ENCODE assay signal across 23 cellular contexts in genomic region chr19:38385804-38386257, GRCh38. TPM values are rescaled to one million over a fixed set of nuclear protein-coding genes. Genes with fewer than 3 reads are reported as not detected.
DNase-seq lines count a peak whose midpoint lies in the region; ATAC-seq and TF ChIP-seq lines count a peak whose summit lies in the region.
"Had no signal": no experiment of that assay in that cellular context is flagged by ENCODE, and none has a peak within 500 bp of the region (broad histone marks: within the 10 kb centered on the region; RNA-seq: fewer than 3 reads in every experiment).

No MANE protein-coding gene starts in this region.

- TF ChIP-seq CTCF in GM13977 (IDR thresholded peaks at IDR 0.05; ENCODE audit: extremely low read depth, insufficient read depth, missing control alignments): no peak
- no peak for TF ChIP-seq CTCF in natural killer cell (IDR thresholded peaks at IDR 0.05)

- H3K4me3 Mint-ChIP-seq in activated CD4-positive, alpha-beta memory T cell treated with anti-CD3 and anti-CD28 coated beads for 36 hours: no peak overlapping the region
- no peak overlapping the region for H3K4me3 Mint-ChIP-seq in activated CD4-positive, alpha-beta memory T cell treated with anti-CD3 and anti-CD28 coated beads, Interleukin-2, amount 10 ng/mL, durations not matched to agents 7 days and 5 days
- H3K4me3 Mint-ChIP-seq in dendritic cell treated with granulocyte-macrophage colony-stimulating factor and Interleukin-4, amounts not matched to agents 40 ng/mL and 50 ng/mL, for 4 days: peak overlapping the region; percentile 11
- H3K4me3 Mint-ChIP-seq in natural killer cell: peak overlapping the region; percentile 56

- in situ Hi-C loops in GM13977 (cut with MboI; ENCODE audit: low pct_unique_long_range_greater_than_20kb, low sequenced_read_pairs, unreplicated experiment): no loop called here

- H3K4me1 Mint-ChIP-seq in activated CD4-positive, alpha-beta memory T cell treated with anti-CD3 and anti-CD28 coated beads for 36 hours (ENCODE audit: low read depth): peaks cover 23% of the 10 kb centered on the region
- peaks cover 31% of the 10 kb centered on the region for H3K4me1 Mint-ChIP-seq in activated CD4-positive, alpha-beta memory T cell treated with anti-CD3 and anti-CD28 coated beads, Interleukin-2, amount 10 ng/mL, durations not matched to agents 7 days and 5 days
- peaks cover 34% of the 10 kb centered on the region for H3K4me1 Mint-ChIP-seq in dendritic cell treated with granulocyte-macrophage colony-stimulating factor and Interleukin-4, amounts not matched to agents 40 ng/mL and 50 ng/mL, for 4 days (ENCODE audit: low read depth)
- H3K4me1 Mint-ChIP-seq in natural killer cell: peaks cover 12 to 19% of the 10 kb centered on the region in 2 donors

- CTCF ChIA-PET in activated CD4-positive, alpha-beta memory T cell treated with anti-CD3 and anti-CD28 coated beads for 36 hours (lab: Charles Lee): interaction anchor here (1.7 to 2.5 kb wide), 2 partner anchors 11 to 17 kb away, joined by 5 to 8 read pairs; partner anchors contain the start of genes FAM98C and PSMD8
- CTCF ChIA-PET in activated CD4-positive, alpha-beta memory T cell treated with anti-CD3 and anti-CD28 coated beads, Interleukin-2, amount 10 ng/mL, durations not matched to agents 7 days and 5 days (lab: Charles Lee): interaction anchor here (2.2 kb wide), 1 partner anchor 142 kb away, joined by 6 read pairs; no protein-coding TSS in a partner anchor

- ATAC-seq in natural killer cell: peak in 1 of 3 donors; percentile 9
- ATAC-seq in HG03571 (IDR thresholded peaks at IDR 0.05; ENCODE audit: unreplicated experiment): no peak
- ATAC-seq: Right ventricle myocardium inferior, T-cell had no signal

- peak; percentile 41 for DNase-seq in activated CD4-positive, alpha-beta memory T cell treated with anti-CD3 and anti-CD28 coated beads for 36 hours
- DNase-seq in activated CD4-positive, alpha-beta memory T cell treated with anti-CD3 and anti-CD28 coated beads, Interleukin-2, amount 10 ng/mL, durations not matched to agents 7 days and 5 days: no peak
- DNase-seq in GM13977 (ENCODE audit: low spot score): peak; percentile 58
- no peak for DNase-seq in natural killer cell
- no peak for DNase-seq in A172 (ENCODE audit: low spot score)
- DNase-seq in AG08395 (ENCODE audit: low spot score): no peak
- DNase-seq: amniotic stem cell; CD8-positive, alpha-beta memory T cell; EL; esophagus squamous epithelium; HCEC 1CT; Karpas-422; NCI-H1092 treated with DMSO at 0.1 percent for 48 hours; thyroid gland had no signal

- no peak overlapping the region for H3K27ac Mint-ChIP-seq in activated CD4-positive, alpha-beta memory T cell treated with anti-CD3 and anti-CD28 coated beads for 36 hours
- no peak overlapping the region for H3K27ac Mint-ChIP-seq in activated CD4-positive, alpha-beta memory T cell treated with anti-CD3 and anti-CD28 coated beads, Interleukin-2, amount 10 ng/mL, durations not matched to agents 7 days and 5 days
- H3K27ac Mint-ChIP-seq in dendritic cell treated with granulocyte-macrophage colony-stimulating factor and Interleukin-4, amounts not matched to agents 40 ng/mL and 50 ng/mL, for 4 days: no peak overlapping the region
- H3K27ac Mint-ChIP-seq in natural killer cell: no peak overlapping the region
- H3K27ac Mint-ChIP-seq: nephron, T-cell had no signal

- intact Hi-C loops in activated CD4-positive, alpha-beta memory T cell treated with anti-CD3 and anti-CD28 coated beads for 36 hours (cut with micrococcal nuclease): loop anchor here (5.0 kb wide), 3 partner anchors 41 to 124 kb away; partner anchors contain the start of genes KCNK6, RASGRP4, SPINT2 and YIF1B
- intact Hi-C loops in dendritic cell treated with granulocyte-macrophage colony-stimulating factor and Interleukin-4, amounts not matched to agents 40 ng/mL and 50 ng/mL, for 4 days (cut with micrococcal nuclease): no loop called here
- intact Hi-C loops in natural killer cell (cut with micrococcal nuclease): no loop called here

- H3K36me3 Mint-ChIP-seq in activated CD4-positive, alpha-beta memory T cell treated with anti-CD3 and anti-CD28 coated beads for 36 hours: peaks cover 44% of the 10 kb centered on the region
- H3K36me3 Mint-ChIP-seq in activated CD4-positive, alpha-beta memory T cell treated with anti-CD3 and anti-CD28 coated beads, Interleukin-2, amount 10 ng/mL, durations not matched to agents 7 days and 5 days (ENCODE audit: low read depth): peaks cover 39% of the 10 kb centered on the region
- peaks cover 56% of the 10 kb centered on the region for H3K36me3 Mint-ChIP-seq in dendritic cell treated with granulocyte-macrophage colony-stimulating factor and Interleukin-4, amounts not matched to agents 40 ng/mL and 50 ng/mL, for 4 days (ENCODE audit: low read depth)
- H3K36me3 Mint-ChIP-seq in natural killer cell: peaks cover 11% of the 10 kb centered on the region

- H3K9me3 Mint-ChIP-seq in activated CD4-positive, alpha-beta memory T cell treated with anti-CD3 and anti-CD28 coated beads for 36 hours: no peaks in the 10 kb centered on the region
- no peaks in the 10 kb centered on the region for H3K9me3 Mint-ChIP-seq in activated CD4-positive, alpha-beta memory T cell treated with anti-CD3 and anti-CD28 coated beads, Interleukin-2, amount 10 ng/mL, durations not matched to agents 7 days and 5 days
- H3K9me3 Mint-ChIP-seq in dendritic cell treated with granulocyte-macrophage colony-stimulating factor and Interleukin-4, amounts not matched to agents 40 ng/mL and 50 ng/mL, for 4 days: no peaks in the 10 kb centered on the region
- H3K9me3 Mint-ChIP-seq in natural killer cell: no peaks in the 10 kb centered on the region
- H3K9me3 Mint-ChIP-seq: CD8-positive, alpha-beta memory T cell; nephron; T-cell had no signal

- H3K27me3 Mint-ChIP-seq in activated CD4-positive, alpha-beta memory T cell treated with anti-CD3 and anti-CD28 coated beads for 36 hours: peaks cover 3% of the 10 kb centered on the region
- peaks cover 22% of the 10 kb centered on the region for H3K27me3 Mint-ChIP-seq in activated CD4-positive, alpha-beta memory T cell treated with anti-CD3 and anti-CD28 coated beads, Interleukin-2, amount 10 ng/mL, durations not matched to agents 7 days and 5 days
- H3K27me3 Mint-ChIP-seq in dendritic cell treated with granulocyte-macrophage colony-stimulating factor and Interleukin-4, amounts not matched to agents 40 ng/mL and 50 ng/mL, for 4 days: peaks cover 48% of the 10 kb centered on the region
- peaks cover 13 to 15% of the 10 kb centered on the region in 2 donors for H3K27me3 Mint-ChIP-seq in natural killer cell (ENCODE audit: low read depth in 2 of 2)

- POLR2A ChIA-PET in activated CD4-positive, alpha-beta memory T cell treated with anti-CD3 and anti-CD28 coated beads for 36 hours (lab: Charles Lee): interaction anchor here (1.4 to 3.0 kb wide), 3 partner anchors 9 to 17 kb away, joined by 5 to 28 read pairs (median 7); partner anchors contain the start of genes FAM98C and PSMD8
- POLR2A ChIA-PET in activated CD4-positive, alpha-beta memory T cell treated with anti-CD3 and anti-CD28 coated beads, Interleukin-2, amount 10 ng/mL, durations not matched to agents 7 days and 5 days (lab: Charles Lee): interaction anchor here (2.8 to 3.0 kb wide), 2 partner anchors 10 kb away, joined by 16 to 17 read pairs; partner anchors contain the start of gene PSMD8

RNA-seq across cellular contexts. Expression of gene GGN, which starts 2.0 kb away (rescaled TPM):
- 1 to 10 TPM in 1 of 2 experiments, under 1 TPM in 1; 0.41 to 1.2 TPM for total RNA-seq in activated CD4-positive, alpha-beta memory T cell treated with anti-CD3 and anti-CD28 coated beads for 36 hours
- total RNA-seq in activated CD4-positive, alpha-beta memory T cell treated with anti-CD3 and anti-CD28 coated beads, Interleukin-2, amount 10 ng/mL, durations not matched to agents 7 days and 5 days: under 1 TPM; 0.28 to 0.40 TPM
- not detected for total RNA-seq in natural killer cell
- 0.19 and 2.3 TPM in 2 replicates for total RNA-seq in A172 (2014; rRNA removed; shearing (Covaris generic))
- total RNA-seq: Right ventricle myocardium inferior had no signal

RNA-seq across cellular contexts. Expression of gene SPRED3, which starts 2.7 kb away (rescaled TPM):
- 1 to 10 TPM; 5.5 to 6.0 TPM for total RNA-seq in activated CD4-positive, alpha-beta memory T cell treated with anti-CD3 and anti-CD28 coated beads for 36 hours
- 1 to 10 TPM; 2.1 to 3.8 TPM for total RNA-seq in activated CD4-positive, alpha-beta memory T cell treated with anti-CD3 and anti-CD28 coated beads, Interleukin-2, amount 10 ng/mL, durations not matched to agents 7 days and 5 days
- 1 to 10 TPM; 1.1 to 4.2 (median 1.3) TPM for total RNA-seq in natural killer cell
- 2.4 and 2.8 TPM in 2 replicates for total RNA-seq in A172 (2014; rRNA removed; shearing (Covaris generic))

RNA-seq across cellular contexts. Expression of gene PSMD8, which starts 11.5 kb away (rescaled TPM):
- 100 to 1,000 TPM; 214 to 224 TPM for total RNA-seq in activated CD4-positive, alpha-beta memory T cell treated with anti-CD3 and anti-CD28 coated beads for 36 hours
- total RNA-seq in activated CD4-positive, alpha-beta memory T cell treated with anti-CD3 and anti-CD28 coated beads, Interleukin-2, amount 10 ng/mL, durations not matched to agents 7 days and 5 days: 100 to 1,000 TPM; 167 to 178 TPM
- 100 to 1,000 TPM; 109 to 115 (median 109) TPM for total RNA-seq in natural killer cell
- total RNA-seq in A172 (2014; rRNA removed; shearing (Covaris generic)): 447 and 579 TPM in 2 replicates

RNA-seq across cellular contexts. Expression of gene FAM98C, which starts 17.1 kb away (rescaled TPM):
- 10 to 100 TPM; 29.8 to 31.9 TPM for total RNA-seq in activated CD4-positive, alpha-beta memory T cell treated with anti-CD3 and anti-CD28 coated beads for 36 hours
- 10 to 100 TPM; 34.7 to 36.5 TPM for total RNA-seq in activated CD4-positive, alpha-beta memory T cell treated with anti-CD3 and anti-CD28 coated beads, Interleukin-2, amount 10 ng/mL, durations not matched to agents 7 days and 5 days
- total RNA-seq in natural killer cell: 10 to 100 TPM; 36.9 to 42.1 (median 41.6) TPM
- 10.6 and 16.6 TPM in 2 replicates for total RNA-seq in A172 (2014; rRNA removed; shearing (Covaris generic))

RNA-seq across cellular contexts. Expression of gene RASGRP4, which starts 40.2 kb away (rescaled TPM):
- total RNA-seq in activated CD4-positive, alpha-beta memory T cell treated with anti-CD3 and anti-CD28 coated beads for 36 hours: 1 to 10 TPM; 7.4 to 8.3 TPM
- total RNA-seq in activated CD4-positive, alpha-beta memory T cell treated with anti-CD3 and anti-CD28 coated beads, Interleukin-2, amount 10 ng/mL, durations not matched to agents 7 days and 5 days: 10 to 100 TPM; 19.5 to 20.0 TPM
- total RNA-seq in natural killer cell: 1 to 10 TPM; 2.3 to 9.3 (median 5.7) TPM
- not detected in 2 replicates for total RNA-seq in A172 (2014; rRNA removed; shearing (Covaris generic))
- total RNA-seq: A673, kidney epithelial cell, progenitor cell of endocrine pancreas, smooth muscle cell had no signal

Comparison
In these comparisons a context has a peak if more than half of its experiments do, and no peak if none do; other contexts are left out.
1. DNase-seq: peak in activated CD4-positive, alpha-beta memory T cell treated with anti-CD3 and anti-CD28 coated beads for 36 hours (single experiment) and GM13977 (single experiment); none in activated CD4-positive, alpha-beta memory T cell treated with anti-CD3 and anti-CD28 coated beads, Interleukin-2, amount 10 ng/mL, durations not matched to agents 7 days and 5 days (single experiment), natural killer cell (single experiment), A172 (single experiment) and AG08395 (single experiment).
2. H3K4me3 Mint-ChIP-seq: peak in dendritic cell treated with granulocyte-macrophage colony-stimulating factor and Interleukin-4, amounts not matched to agents 40 ng/mL and 50 ng/mL, for 4 days (single experiment) and natural killer cell (single experiment); none in activated CD4-positive, alpha-beta memory T cell treated with anti-CD3 and anti-CD28 coated beads for 36 hours (single experiment) and activated CD4-positive, alpha-beta memory T cell treated with anti-CD3 and anti-CD28 coated beads, Interleukin-2, amount 10 ng/mL, durations not matched to agents 7 days and 5 days (single experiment).